Comparison of ENCODE assay signal across 20 cellular contexts in the genomic region with DNA sequence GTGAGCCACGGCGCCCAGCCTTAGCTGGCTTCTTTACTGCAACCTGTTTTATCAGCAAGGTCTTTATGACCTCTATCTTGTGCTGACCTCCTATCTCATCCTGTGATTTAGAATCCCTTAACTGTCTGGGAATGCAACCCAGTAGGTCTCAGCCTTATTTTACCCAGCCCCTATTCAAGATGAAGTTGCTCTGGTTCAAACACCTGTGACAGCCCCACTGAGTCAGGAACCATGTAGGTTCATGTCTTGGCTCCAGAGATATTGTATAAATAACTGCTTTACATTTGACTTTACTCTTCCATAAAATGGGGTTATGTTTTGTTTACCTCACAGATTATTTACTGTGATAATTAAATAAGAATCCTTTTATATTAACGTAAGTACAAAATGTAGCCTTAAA.
"Had no signal": no experiment of that assay in that cellular context is flagged by ENCODE, and none has a peak within 500 bp of the region (broad histone marks: within the 10 kb centered on the region; RNA-seq: fewer than 3 reads in every experiment).

No MANE protein-coding gene starts in this region.

- H2AFZ ChIP-seq: hepatocyte had no signal

- H3K79me2 ChIP-seq: hepatocyte had no signal

- H3K9me3 Mint-ChIP-seq: dendritic cell treated with granulocyte-macrophage colony-stimulating factor and Interleukin-4, amounts not matched to agents 40 ng/mL and 50 ng/mL, for 4 days; effector memory CD8-positive, alpha-beta T cell; immature natural killer cell had no signal

- H3K27ac ChIP-seq: colonic mucosa, esophagus muscularis mucosa, foreskin keratinocyte, gastroesophageal sphincter, heart left ventricle, hepatocyte, left lung, lower lobe of right lung had no signal

- H3K27me3 ChIP-seq: colonic mucosa, esophagus muscularis mucosa, gastroesophageal sphincter, hepatocyte, left lung had no signal

- ATAC-seq: effector memory CD8-positive, alpha-beta T cell; foreskin keratinocyte; gastroesophageal sphincter; heart left ventricle; left ventricle myocardium superior; lower lobe of right lung had no signal

- DNase-seq: colonic mucosa; cortex of kidney; effector CD8-positive, alpha-beta T cell; effector memory CD8-positive, alpha-beta T cell; foreskin keratinocyte; heart left ventricle; hypothalamus; immature natural killer cell; islet precursor cell; kidney; kidney glomerular epithelial cell; left lung; left ventricle myocardium superior; lower lobe of right lung; mesenchymal stem cell; midbrain had no signal

- H3K36me3 Mint-ChIP-seq: immature natural killer cell had no signal

- H3K9me3 ChIP-seq: colonic mucosa, esophagus muscularis mucosa, gastroesophageal sphincter, left lung, lower lobe of right lung had no signal

- H3K4me1 Mint-ChIP-seq: immature natural killer cell had no signal

- H3K4me3 ChIP-seq: esophagus muscularis mucosa, gastroesophageal sphincter, hepatocyte, left lung, lower lobe of right lung had no signal

- H3K4me1 ChIP-seq: colonic mucosa, esophagus muscularis mucosa, foreskin keratinocyte, gastroesophageal sphincter, lower lobe of right lung had no signal

- H3K4me3 Mint-ChIP-seq: dendritic cell treated with granulocyte-macrophage colony-stimulating factor and Interleukin-4, amounts not matched to agents 40 ng/mL and 50 ng/mL, for 4 days; immature natural killer cell had no signal

- H3K27ac Mint-ChIP-seq: dendritic cell treated with granulocyte-macrophage colony-stimulating factor and Interleukin-4, amounts not matched to agents 40 ng/mL and 50 ng/mL, for 4 days; effector memory CD8-positive, alpha-beta T cell; immature natural killer cell had no signal

- H3K36me3 ChIP-seq: colonic mucosa, esophagus muscularis mucosa, gastroesophageal sphincter, heart left ventricle, left lung, lower lobe of right lung had no signal
